In genomic region chr15:43329960-43330779, GRCh38 we compare ENCODE assay signal across 8 cellular contexts. TPM values are rescaled to one million over a fixed set of nuclear protein-coding genes. Genes with fewer than 3 reads are reported as not detected.
DNase-seq lines count a peak whose midpoint lies in the region; ATAC-seq and TF ChIP-seq lines count a peak whose summit lies in the region.

Gene LCMT2 (minus strand): TSS chr15:43330573. CDS start chr15:43330489, 84 bp downstream.

- H3K4me3 ChIP-seq in Jurkat, Clone E6-1 (ENCODE audit: low read length), result peak within 1 kb of the TSS; percentile 98
- peak within 1 kb of the TSS; percentile 89 for H3K4me3 ChIP-seq in mucosa of rectum (ENCODE audit: low read length in 2 of 2)

- H3K4me1 Mint-ChIP-seq in activated T-cell treated with anti-CD3 and anti-CD28 coated beads, Interleukin-2, amount 50 U/mL, for 24 hours (ENCODE audit: low read depth), result peaks cover 42% of the 10 kb centered on the region

- H3K27me3 Mint-ChIP-seq in activated T-cell treated with anti-CD3 and anti-CD28 coated beads, Interleukin-2, amount 50 U/mL, for 24 hours, result no peaks in the 10 kb centered on the region

- H3K4me1 ChIP-seq in mucosa of rectum (ENCODE audit: control insufficient read depth in 2 of 2, insufficient read depth in 2 of 2, low read length in 2 of 2), result peaks cover 13 to 19% of the 10 kb centered on the region in 2 donors

- H3K27ac ChIP-seq in mucosa of rectum (ENCODE audit: low read depth in 2 of 2, low read length in 2 of 2), result peak within 1 kb of the TSS; percentile 94 to 97

- peak; percentile 90 for ATAC-seq in GM21576 (IDR thresholded peaks at IDR 0.05; ENCODE audit: unreplicated experiment)

- H3K9me3 ChIP-seq in mucosa of rectum (ENCODE audit: control insufficient read depth in 2 of 2, low read length in 2 of 2), result no peaks in the 10 kb centered on the region

- DNase-seq in DMS114 treated with DMSO at 0.1 percent for 48 hours (lab: John Stamatoyannopoulos, UW; ENCODE audit: unreplicated experiment) (peak; percentile 87), erythroblast (lab: John Stamatoyannopoulos, UW) (peak; percentile 97)
- peak; percentile 92 for DNase-seq in Jurkat, Clone E6-1 (ENCODE audit: low read depth, low spot score)
- peak; percentile 92 for DNase-seq in activated T-cell treated with anti-CD3 and anti-CD28 coated beads, Interleukin-2, amount 50 U/mL, for 24 hours
- peak; percentile 73 to 81 for DNase-seq in stimulated activated CD8-positive, alpha-beta memory T cell treated with anti-CD3 and anti-CD28 coated beads, Interleukin-4, amount 100 ng/mL, for 4 hours (ENCODE audit: low read depth in 2 of 2, low spot score in 1 of 2)

- H3K9ac ChIP-seq in mucosa of rectum (ENCODE audit: low read depth in 1 of 2, low read length in 2 of 2), result peak within 1 kb of the TSS; percentile 71 to 73

- peak within 1 kb of the TSS; percentile 92 for H3K4me3 Mint-ChIP-seq in activated T-cell treated with anti-CD3 and anti-CD28 coated beads, Interleukin-2, amount 50 U/mL, for 24 hours

- no peaks in the 10 kb centered on the region for H3K9me3 Mint-ChIP-seq in activated T-cell treated with anti-CD3 and anti-CD28 coated beads, Interleukin-2, amount 50 U/mL, for 24 hours

- H3K36me3 Mint-ChIP-seq in activated T-cell treated with anti-CD3 and anti-CD28 coated beads, Interleukin-2, amount 50 U/mL, for 24 hours (ENCODE audit: low read depth), result peaks cover 54% of the 10 kb centered on the region

- TF ChIP-seq POLR2A in erythroblast (IDR thresholded peaks at IDR 0.05; ENCODE audit: low read length), result peak; percentile 98

- H3K36me3 ChIP-seq in mucosa of rectum (ENCODE audit: control insufficient read depth in 2 of 2, insufficient read depth in 2 of 2, low read length in 2 of 2), result peaks cover 2 to 3% of the 10 kb centered on the region in 2 donors

- peak within 1 kb of the TSS; percentile 99 for H3K27ac Mint-ChIP-seq in activated T-cell treated with anti-CD3 and anti-CD28 coated beads, Interleukin-2, amount 50 U/mL, for 24 hours

- no peaks in the 10 kb centered on the region for H3K27me3 ChIP-seq in mucosa of rectum (ENCODE audit: control insufficient read depth in 2 of 2, insufficient read depth in 2 of 2, low read length in 2 of 2)

TF ChIP-seq in PFSK-1, 5 proteins besides CTCF, POLR2A, EP300 and RAD21:
- TF ChIP-seq SIN3A (IDR thresholded peaks at IDR 0.05; ENCODE audit: borderline replicate concordance, insufficient read depth, low read length) (no peak), FOXP2 (optimal IDR thresholded peaks at IDR 0.05; ENCODE audit: borderline replicate concordance, extremely low read depth, extremely low read length, insufficient read depth) (peak; percentile 70), TAF1 (IDR thresholded peaks at IDR 0.05; ENCODE audit: borderline replicate concordance, insufficient read depth, low read length) (peak; percentile 71; the same call in 1 of the 2 replicates), REST (IDR thresholded peaks at IDR 0.05; ENCODE audit: insufficient read depth in 1 of 2, low read depth in 2 of 2, low read length in 2 of 2) (0 out of 4 replicates have a peak, but pooled peaks of 1 of the 2 experiments have one; percentile 9), POLR2AphosphoS5 (IDR thresholded peaks at IDR 0.05; ENCODE audit: low read depth, low read length) (peak; percentile 80; the same call in 1 of the 2 replicates)

RNA-seq across cellular contexts. Expression of gene LCMT2, which starts in this region (rescaled TPM):
- 16.8 TPM for polyA plus RNA-seq in Jurkat, Clone E6-1 (2012; ENCODE audit: insufficient read depth, insufficient read length)
- 3.7 TPM for polyA plus RNA-seq in PFSK-1 (2012; ENCODE audit: insufficient read length, low read depth)

Comparison
In these comparisons a context has a peak if more than half of its experiments do, and no peak if none do; other contexts are left out.
1. Peak in every context shown above with its lines: DNase-seq, ATAC-seq, H3K4me3 ChIP-seq and H3K27ac ChIP-seq.